1 cellular context compared by ENCODE assay signal in the genomic region with DNA sequence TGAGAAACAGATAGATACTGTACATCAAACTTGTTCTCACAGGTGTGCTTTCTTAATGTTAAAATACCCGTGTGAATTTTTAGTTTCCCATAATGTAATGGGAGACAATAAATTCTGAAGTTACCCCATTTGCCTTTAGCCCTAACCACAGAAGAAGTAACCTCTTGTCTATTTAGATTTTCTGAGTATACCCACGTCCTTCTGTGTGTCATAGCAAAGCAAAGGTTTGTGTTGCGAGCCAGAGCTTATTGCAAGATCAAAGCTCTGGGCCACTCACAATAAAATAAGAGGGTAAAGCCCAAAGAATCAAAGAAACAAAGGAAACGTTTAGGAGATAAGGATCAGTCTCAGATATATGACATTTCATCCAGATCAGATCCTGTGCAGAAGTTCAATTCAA.
TF ChIP-seq lines count a peak whose summit lies in the region.

No MANE protein-coding gene starts in this region.

TF ChIP-seq in GM12878, 131 proteins besides CTCF, POLR2A, EP300 and RAD21 (continued from another document):
- TF ChIP-seq RAD51 (IDR thresholded peaks at IDR 0.05) (no peak), CBFB (IDR thresholded peaks at IDR 0.05; ENCODE audit: low read depth) (0 out of 2 replicates have a peak, but pooled peaks have one; percentile 27), SPI1 (IDR thresholded peaks at IDR 0.05; ENCODE audit: borderline replicate concordance, insufficient read depth, low read depth, low read length) (no peak), NR2F1 (conservative IDR thresholded peaks at IDR 0.05) (no peak), SMARCA5 (IDR thresholded peaks at IDR 0.05) (no peak), MTA2 (IDR thresholded peaks at IDR 0.05; ENCODE audit: low read depth) (no peak), MXI1 (IDR thresholded peaks at IDR 0.05; ENCODE audit: low read depth, low read length) (no peak), TAF1 (IDR thresholded peaks at IDR 0.05; ENCODE audit: borderline replicate concordance, low read depth, low read length) (no peak), TCF3 (IDR thresholded peaks at IDR 0.05; ENCODE audit: borderline replicate concordance, insufficient read depth, low read depth, low read length) (no peak), PML (IDR thresholded peaks at IDR 0.05; ENCODE audit: low read length) (no peak), SREBF2 (IDR thresholded peaks at IDR 0.05; ENCODE audit: low read length) (no peak), ATF3 (IDR thresholded peaks at IDR 0.05; ENCODE audit: borderline replicate concordance, extremely low read depth, low read depth, low read length) (no peak), FOS (IDR thresholded peaks at IDR 0.05; ENCODE audit: borderline replicate concordance, extremely low read depth, insufficient read length) (no peak), KLF5 (IDR thresholded peaks at IDR 0.05; ENCODE audit: partially characterized antibody) (no peak), RBBP5 (conservative IDR thresholded peaks at IDR 0.05) (no peak), IRF5 (IDR thresholded peaks at IDR 0.05; ENCODE audit: borderline replicate concordance) (no peak), SMAD5 (IDR thresholded peaks at IDR 0.05; ENCODE audit: low read depth) (no peak), RUNX3 (IDR thresholded peaks at IDR 0.05; ENCODE audit: low read length) (peak; percentile 92), NR2C1 (IDR thresholded peaks at IDR 0.05) (no peak), CUX1 (IDR thresholded peaks at IDR 0.05; ENCODE audit: insufficient replicate concordance, low read depth, low read length) (no peak), NFIC (IDR thresholded peaks at IDR 0.05; ENCODE audit: low read depth, low read length) (peak; percentile 67; the same call in 1 of the 2 replicates), JUND (IDR thresholded peaks at IDR 0.05; ENCODE audit: low read depth, low read length) (no peak), TBL1XR1 (IDR thresholded peaks at IDR 0.05; ENCODE audit: low read depth, low read length) (no peak), MEF2A (IDR thresholded peaks at IDR 0.05; ENCODE audit: insufficient read depth, low read depth, low read length) (peak; percentile 54; the same call in 1 of the 2 replicates), SMC3 (IDR thresholded peaks at IDR 0.05; ENCODE audit: borderline replicate concordance, low read length) (no peak), EZH2 (IDR thresholded peaks at IDR 0.05; ENCODE audit: borderline replicate concordance, control insufficient read depth, low read depth, low read length) (no peak)
- TF ChIP-seq, protein P1, sequence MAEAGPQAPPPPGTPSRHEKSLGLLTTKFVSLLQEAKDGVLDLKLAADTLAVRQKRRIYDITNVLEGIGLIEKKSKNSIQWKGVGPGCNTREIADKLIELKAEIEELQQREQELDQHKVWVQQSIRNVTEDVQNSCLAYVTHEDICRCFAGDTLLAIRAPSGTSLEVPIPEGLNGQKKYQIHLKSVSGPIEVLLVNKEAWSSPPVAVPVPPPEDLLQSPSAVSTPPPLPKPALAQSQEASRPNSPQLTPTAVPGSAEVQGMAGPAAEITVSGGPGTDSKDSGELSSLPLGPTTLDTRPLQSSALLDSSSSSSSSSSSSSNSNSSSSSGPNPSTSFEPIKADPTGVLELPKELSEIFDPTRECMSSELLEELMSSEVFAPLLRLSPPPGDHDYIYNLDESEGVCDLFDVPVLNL (IDR thresholded peaks at IDR 0.05; ENCODE audit: low read depth, low read length): no peak
- TF ChIP-seq, protein P2, sequence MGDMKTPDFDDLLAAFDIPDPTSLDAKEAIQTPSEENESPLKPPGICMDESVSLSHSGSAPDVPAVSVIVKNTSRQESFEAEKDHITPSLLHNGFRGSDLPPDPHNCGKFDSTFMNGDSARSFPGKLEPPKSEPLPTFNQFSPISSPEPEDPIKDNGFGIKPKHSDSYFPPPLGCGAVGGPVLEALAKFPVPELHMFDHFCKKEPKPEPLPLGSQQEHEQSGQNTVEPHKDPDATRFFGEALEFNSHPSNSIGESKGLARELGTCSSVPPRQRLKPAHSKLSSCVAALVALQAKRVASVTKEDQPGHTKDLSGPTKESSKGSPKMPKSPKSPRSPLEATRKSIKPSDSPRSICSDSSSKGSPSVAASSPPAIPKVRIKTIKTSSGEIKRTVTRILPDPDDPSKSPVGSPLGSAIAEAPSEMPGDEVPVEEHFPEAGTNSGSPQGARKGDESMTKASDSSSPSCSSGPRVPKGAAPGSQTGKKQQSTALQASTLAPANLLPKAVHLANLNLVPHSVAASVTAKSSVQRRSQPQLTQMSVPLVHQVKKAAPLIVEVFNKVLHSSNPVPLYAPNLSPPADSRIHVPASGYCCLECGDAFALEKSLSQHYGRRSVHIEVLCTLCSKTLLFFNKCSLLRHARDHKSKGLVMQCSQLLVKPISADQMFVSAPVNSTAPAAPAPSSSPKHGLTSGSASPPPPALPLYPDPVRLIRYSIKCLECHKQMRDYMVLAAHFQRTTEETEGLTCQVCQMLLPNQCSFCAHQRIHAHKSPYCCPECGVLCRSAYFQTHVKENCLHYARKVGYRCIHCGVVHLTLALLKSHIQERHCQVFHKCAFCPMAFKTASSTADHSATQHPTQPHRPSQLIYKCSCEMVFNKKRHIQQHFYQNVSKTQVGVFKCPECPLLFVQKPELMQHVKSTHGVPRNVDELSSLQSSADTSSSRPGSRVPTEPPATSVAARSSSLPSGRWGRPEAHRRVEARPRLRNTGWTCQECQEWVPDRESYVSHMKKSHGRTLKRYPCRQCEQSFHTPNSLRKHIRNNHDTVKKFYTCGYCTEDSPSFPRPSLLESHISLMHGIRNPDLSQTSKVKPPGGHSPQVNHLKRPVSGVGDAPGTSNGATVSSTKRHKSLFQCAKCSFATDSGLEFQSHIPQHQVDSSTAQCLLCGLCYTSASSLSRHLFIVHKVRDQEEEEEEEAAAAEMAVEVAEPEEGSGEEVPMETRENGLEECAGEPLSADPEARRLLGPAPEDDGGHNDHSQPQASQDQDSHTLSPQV (IDR thresholded peaks at IDR 0.05): no peak
- TF ChIP-seq, protein P3, sequence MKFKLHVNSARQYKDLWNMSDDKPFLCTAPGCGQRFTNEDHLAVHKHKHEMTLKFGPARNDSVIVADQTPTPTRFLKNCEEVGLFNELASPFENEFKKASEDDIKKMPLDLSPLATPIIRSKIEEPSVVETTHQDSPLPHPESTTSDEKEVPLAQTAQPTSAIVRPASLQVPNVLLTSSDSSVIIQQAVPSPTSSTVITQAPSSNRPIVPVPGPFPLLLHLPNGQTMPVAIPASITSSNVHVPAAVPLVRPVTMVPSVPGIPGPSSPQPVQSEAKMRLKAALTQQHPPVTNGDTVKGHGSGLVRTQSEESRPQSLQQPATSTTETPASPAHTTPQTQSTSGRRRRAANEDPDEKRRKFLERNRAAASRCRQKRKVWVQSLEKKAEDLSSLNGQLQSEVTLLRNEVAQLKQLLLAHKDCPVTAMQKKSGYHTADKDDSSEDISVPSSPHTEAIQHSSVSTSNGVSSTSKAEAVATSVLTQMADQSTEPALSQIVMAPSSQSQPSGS (IDR thresholded peaks at IDR 0.05; ENCODE audit: low read length): peak; percentile 94
- TF ChIP-seq, protein P4, sequence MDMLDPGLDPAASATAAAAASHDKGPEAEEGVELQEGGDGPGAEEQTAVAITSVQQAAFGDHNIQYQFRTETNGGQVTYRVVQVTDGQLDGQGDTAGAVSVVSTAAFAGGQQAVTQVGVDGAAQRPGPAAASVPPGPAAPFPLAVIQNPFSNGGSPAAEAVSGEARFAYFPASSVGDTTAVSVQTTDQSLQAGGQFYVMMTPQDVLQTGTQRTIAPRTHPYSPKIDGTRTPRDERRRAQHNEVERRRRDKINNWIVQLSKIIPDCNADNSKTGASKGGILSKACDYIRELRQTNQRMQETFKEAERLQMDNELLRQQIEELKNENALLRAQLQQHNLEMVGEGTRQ (IDR thresholded peaks at IDR 0.05; ENCODE audit: borderline replicate concordance, low read depth, low read length): no peak
TF ChIP-seq in GM12878: peak in this region for 8.
